In genomic region chr20:22797103-22797502, GRCh38 we compare ENCODE assay signal across 23 cellular contexts.
DNase-seq lines count a peak whose midpoint lies in the region; ATAC-seq and TF ChIP-seq lines count a peak whose summit lies in the region.
"Had no signal": no experiment of that assay in that cellular context is flagged by ENCODE, and none has a peak within 500 bp of the region (broad histone marks: within the 10 kb centered on the region; RNA-seq: fewer than 3 reads in every experiment).

No MANE protein-coding gene starts in this region.

- WGBS in smooth muscle cell (ENCODE audit: low lambda C conversion rate) = 92% methylated on average over 3 of the region's 3 CpGs
- WGBS in esophagus muscularis mucosa = 90% methylated on average over 3 of the region's 3 CpGs

- no peak overlapping the region for H3K4me2 ChIP-seq in smooth muscle cell
- H3K4me2 ChIP-seq: GM23338 had no signal

- DNase-seq in HT1080 (ENCODE audit: low read depth) (peak; percentile 60), SJCRH30 (no peak), epithelial cell of esophagus (ENCODE audit: low read depth) (peak; percentile 44), smooth muscle cell (lab: John Stamatoyannopoulos, UW; ENCODE audit: unreplicated experiment) (no peak), posterior vena cava (ENCODE audit: low spot score) (no peak), esophagus muscularis mucosa (ENCODE audit: extremely low spot score) (no peak)
- DNase-seq in stimulated activated CD4-positive, alpha-beta T cell treated with anti-CD3 and anti-CD28 coated beads, Interleukin-1b, Interleukin-23, amount 100 ng/mL, for 48 hours = no peak
- DNase-seq: activated CD4-positive, alpha-beta T cell treated with anti-CD3 and anti-CD28 coated beads for 36 hours; activated CD8-positive, alpha-beta T cell treated with anti-CD3 and anti-CD28 coated beads, Interleukin-2, amount 10 ng/mL, durations not matched to agents 7 days and 5 days; cerebellar nuclear complex; kidney; lower lobe of right lung; NCI-H1105 treated with DMSO at 0.1 percent for 48 hours; NCI-H2081; NCI-H345; nephron progenitor cell; ovary; stimulated activated CD4-positive, alpha-beta T cell treated with anti-CD3 and anti-CD28 coated beads, Interleukin-4, amount 100 ng/mL, for 4 hours; stimulated activated naive B cell treated with anti-CD40 and anti-IgM and Interleukin-4, amounts not matched to agents 10 μg/mL and 1 μg/mL and 100 μg/mL, for 72 hours had no signal

- no peaks in the 10 kb centered on the region for H3K79me2 ChIP-seq in smooth muscle cell (ENCODE audit: low read depth)

- H3K36me3 ChIP-seq in SJCRH30 (no peaks in the 10 kb centered on the region), smooth muscle cell (ENCODE audit: low read depth) (no peaks in the 10 kb centered on the region), esophagus muscularis mucosa (no peaks in the 10 kb centered on the region)
- H3K36me3 ChIP-seq: ascending aorta, lower lobe of right lung, ovary had no signal

- TF ChIP-seq CTCF in epithelial cell of esophagus (IDR thresholded peaks at IDR 0.05; ENCODE audit: insufficient read depth, low read depth, low read length, missing control alignments) (no peak), smooth muscle cell (IDR thresholded peaks at IDR 0.05; ENCODE audit: borderline replicate concordance, insufficient read depth, poor library complexity, severe bottlenecking) (no peak), esophagus muscularis mucosa (IDR thresholded peaks at IDR 0.05) (no peak)

- intact Hi-C loops in posterior vena cava (cut with DNase I) = no loop called here
- intact Hi-C loops in esophagus muscularis mucosa (cut with DNase I) = no loop called here

- H3K4me1 ChIP-seq in SJCRH30 (peaks cover 67% of the 10 kb centered on the region), smooth muscle cell (ENCODE audit: low read depth) (peaks cover 21% of the 10 kb centered on the region), esophagus muscularis mucosa (peaks cover 8 to 28% (median 16%) of the 10 kb centered on the region in 4 donors)

- H3K27ac ChIP-seq in SJCRH30 (peak overlapping the region; percentile 92; the same call in 1 of the 2 replicates), smooth muscle cell (ENCODE audit: low read depth) (peak overlapping the region; percentile 92), esophagus muscularis mucosa (replicated peaks in 1 of 4) (no peak overlapping the region)

- TF ChIP-seq EP300 in esophagus muscularis mucosa (IDR thresholded peaks at IDR 0.05) = no peak

- H3F3A ChIP-seq in smooth muscle cell (ENCODE audit: low read depth) = peaks cover 11% of the 10 kb centered on the region

- no peaks in the 10 kb centered on the region for H4K20me1 ChIP-seq in smooth muscle cell (ENCODE audit: low read depth)

- no peak for TF ChIP-seq POLR2A in esophagus muscularis mucosa (IDR thresholded peaks at IDR 0.05; ENCODE audit: low read depth)

- H3K4me3 ChIP-seq in SJCRH30 (no peak overlapping the region), epithelial cell of esophagus (ENCODE audit: low read length) (no peak overlapping the region), smooth muscle cell (no peak overlapping the region), esophagus muscularis mucosa (no peak overlapping the region)
- H3K4me3 ChIP-seq: ascending aorta, GM23338, lower lobe of right lung, ovary had no signal

- H3K9me3 ChIP-seq in SJCRH30 (replicated peaks) (no peaks in the 10 kb centered on the region), smooth muscle cell (replicated peaks; ENCODE audit: low read depth) (no peaks in the 10 kb centered on the region), esophagus muscularis mucosa (no peaks in the 10 kb centered on the region)
- H3K9me3 ChIP-seq: ascending aorta, lower lobe of right lung, ovary had no signal

- H3K27me3 ChIP-seq in SJCRH30 = no peaks in the 10 kb centered on the region
- no peaks in the 10 kb centered on the region for H3K27me3 ChIP-seq in smooth muscle cell (ENCODE audit: low read depth)
- peaks cover 0 to 2% (median 0%) of the 10 kb centered on the region in 4 donors for H3K27me3 ChIP-seq in esophagus muscularis mucosa
- H3K27me3 ChIP-seq: ascending aorta, ovary had no signal

- no peak for ATAC-seq in HG03457 (IDR thresholded peaks at IDR 0.05; ENCODE audit: unreplicated experiment)
- ATAC-seq: activated CD4-positive, alpha-beta T cell treated with anti-CD3 and anti-CD28 coated beads for 36 hours; activated CD8-positive, alpha-beta T cell treated with anti-CD3 and anti-CD28 coated beads, Interleukin-2, amount 10 ng/mL, durations not matched to agents 7 days and 5 days; activated naive CD4-positive, alpha-beta T cell treated with anti-CD3 and anti-CD28 coated beads, Interleukin-2, amount 50 U/mL, for 72 hours; GM23338; lower lobe of right lung; stimulated activated naive B cell treated with anti-CD40 and anti-IgM and Interleukin-4, amounts not matched to agents 10 μg/mL and 1 μg/mL and 100 μg/mL, for 72 hours had no signal

- no peak overlapping the region for H3K9ac ChIP-seq in smooth muscle cell (ENCODE audit: low read depth)

- no peak overlapping the region for H2AFZ ChIP-seq in smooth muscle cell (ENCODE audit: low read depth)
- H2AFZ ChIP-seq: GM23338 had no signal

Comparison
In these comparisons a context has a peak if more than half of its experiments do, and no peak if none do; other contexts are left out.
1. DNase-seq: peak in HT1080 (single experiment) and epithelial cell of esophagus (single experiment); none in SJCRH30 (0 of 2), smooth muscle cell (single experiment), stimulated activated CD4-positive, alpha-beta T cell treated with anti-CD3 and anti-CD28 coated beads, Interleukin-1b, Interleukin-23, amount 100 ng/mL, for 48 hours (single experiment), posterior vena cava (single experiment) and esophagus muscularis mucosa (single experiment).
2. H3K27ac ChIP-seq: peak in SJCRH30 (single experiment) and smooth muscle cell (single experiment); none in esophagus muscularis mucosa (0 of 4).